Comparison of ENCODE assay signal across 8 cellular contexts in genomic region chr2:37350034-37350433, GRCh38. TPM values are rescaled to one million over a fixed set of nuclear protein-coding genes. Genes with fewer than 3 reads are reported as not detected.
DNase-seq lines count a peak whose midpoint lies in the region; ATAC-seq and TF ChIP-seq lines count a peak whose summit lies in the region.
"Had no signal": no experiment of that assay in that cellular context is flagged by ENCODE, and none has a peak within 500 bp of the region (broad histone marks: within the 10 kb centered on the region; RNA-seq: fewer than 3 reads in every experiment).

No MANE protein-coding gene starts in this region.

- no peak overlapping the region for H3K4me2 ChIP-seq in Loucy (ENCODE audit: low read depth, low read length, poor library complexity, severe bottlenecking)

- DNase-seq in activated B cell treated with CpG ODN at 0.5 μM for 24 hours = peak; percentile 54
- DNase-seq in NOMO-1 treated with dmso at 0.1 percent for 144 hours (lab: John Stamatoyannopoulos, UW; ENCODE audit: unreplicated experiment) = no peak
- no peak for DNase-seq in left ventricle myocardium inferior
- no peak for DNase-seq in midbrain (lab: John Stamatoyannopoulos, UW)
- DNase-seq: activated CD4-positive, alpha-beta T cell treated with anti-CD3 and anti-CD28 coated beads, Interleukin-2, amount 50 U/mL, for 4 hours had no signal

- peak; percentile 57 for ATAC-seq in GM19468 (IDR thresholded peaks at IDR 0.05; ENCODE audit: extremely low read depth, unreplicated experiment)
- ATAC-seq in activated B cell treated with CpG ODN at 0.5 μM for 24 hours (ENCODE audit: low read depth) = peak; percentile 88

- H3K27ac ChIP-seq in subcutaneous abdominal adipose tissue (ENCODE audit: low read depth, low read length) (peak overlapping the region; percentile 51), left ventricle myocardium inferior (replicated peaks) (no peak overlapping the region)

- H3K9me3 ChIP-seq in Loucy (ENCODE audit: insufficient read depth, low read depth, low read length) = no peaks in the 10 kb centered on the region
- H3K9me3 ChIP-seq in subcutaneous abdominal adipose tissue (ENCODE audit: control insufficient read depth in 5 of 5, low read length in 5 of 5) = no peaks in the 10 kb centered on the region
- H3K9me3 ChIP-seq in left ventricle myocardium inferior (replicated peaks) = no peaks in the 10 kb centered on the region

- H3K9me3 Mint-ChIP-seq in activated B cell treated with CpG ODN at 0.5 μM for 24 hours = no peaks in the 10 kb centered on the region

- peak overlapping the region; percentile 66 for H3K27ac Mint-ChIP-seq in activated B cell treated with CpG ODN at 0.5 μM for 24 hours

- peak overlapping the region; percentile 46 for H3K4me3 Mint-ChIP-seq in activated B cell treated with CpG ODN at 0.5 μM for 24 hours

- no peaks in the 10 kb centered on the region for H3K27me3 ChIP-seq in Loucy (ENCODE audit: insufficient read depth, low read length, poor library complexity, severe bottlenecking)
- H3K27me3 ChIP-seq in subcutaneous abdominal adipose tissue (ENCODE audit: control insufficient read depth in 5 of 5, insufficient read depth in 4 of 5, low read length in 5 of 5) = no peaks in the 10 kb centered on the region
- H3K27me3 ChIP-seq in left ventricle myocardium inferior (ENCODE audit: low read depth) = peaks cover 7% of the 10 kb centered on the region

- H3K4me1 ChIP-seq in Loucy (ENCODE audit: insufficient read depth, low read length, poor library complexity, severe bottlenecking) (peaks cover 13% of the 10 kb centered on the region), subcutaneous abdominal adipose tissue (ENCODE audit: control insufficient read depth in 5 of 5, insufficient read depth in 5 of 5, low read length in 5 of 5) (peaks cover 0 to 21% (median 13%) of the 10 kb centered on the region in 5 donors), left ventricle myocardium inferior (peaks cover 4% of the 10 kb centered on the region)

- H3K79me2 ChIP-seq in Loucy (ENCODE audit: insufficient read depth, low read length) = no peaks in the 10 kb centered on the region

- H3K9me2 ChIP-seq in Loucy (replicated peaks; ENCODE audit: low read depth, low read length) = no peaks in the 10 kb centered on the region

- intact Hi-C loops in activated B cell treated with CpG ODN at 0.5 μM for 24 hours (cut with micrococcal nuclease) = loop anchor here (1.0 kb wide), 2 partner anchors 26 to 40 kb away; no protein-coding TSS in a partner anchor
- intact Hi-C loops in left ventricle myocardium inferior (cut with micrococcal nuclease) = no loop called here

- H3K36me3 ChIP-seq in Loucy (ENCODE audit: insufficient read depth, low read length) (no peaks in the 10 kb centered on the region), subcutaneous abdominal adipose tissue (ENCODE audit: control insufficient read depth in 5 of 5, insufficient read depth in 5 of 5, low read length in 5 of 5) (no peaks in the 10 kb centered on the region), left ventricle myocardium inferior (no peaks in the 10 kb centered on the region)

- no peaks in the 10 kb centered on the region for H3F3A ChIP-seq in Loucy (ENCODE audit: low read depth)

- peak overlapping the region; percentile 9 for H2AFZ ChIP-seq in Loucy (ENCODE audit: low read length)

- no peak for TF ChIP-seq CTCF in Loucy (conservative IDR thresholded peaks at IDR 0.05; ENCODE audit: low read length)
- no peak for TF ChIP-seq CTCF in activated B cell treated with CpG ODN at 0.5 μM for 24 hours (IDR thresholded peaks at IDR 0.05)
- no peak for TF ChIP-seq CTCF in left ventricle myocardium inferior (IDR thresholded peaks at IDR 0.05; ENCODE audit: borderline replicate concordance)

- POLR2A ChIA-PET in activated B cell treated with CpG ODN at 0.5 μM for 24 hours (lab: Charles Lee) = interaction anchor here (0.6 to 3.4 kb wide), 6 partner anchors 26 to 118 kb away, joined by 3 to 27 read pairs (median 15); partner anchors contain the start of genes CEBPZ, NDUFAF7 and PRKD3

- H3K9ac ChIP-seq in Loucy (ENCODE audit: low read depth, low read length, poor library complexity, severe bottlenecking) = no peak overlapping the region
- H3K9ac ChIP-seq in subcutaneous abdominal adipose tissue (ENCODE audit: low read length in 5 of 5) = no peak overlapping the region

- H3K27me3 Mint-ChIP-seq in activated B cell treated with CpG ODN at 0.5 μM for 24 hours = peaks cover 1% of the 10 kb centered on the region

- H3K4me3 ChIP-seq in Loucy (ENCODE audit: low read length, poor library complexity, severe bottlenecking) (no peak overlapping the region), subcutaneous abdominal adipose tissue (ENCODE audit: low read depth in 1 of 5, low read length in 5 of 5) (no peak overlapping the region), left ventricle myocardium inferior (no peak overlapping the region)

- peaks cover 29% of the 10 kb centered on the region for H3K4me1 Mint-ChIP-seq in activated B cell treated with CpG ODN at 0.5 μM for 24 hours

- CTCF ChIA-PET in activated B cell treated with CpG ODN at 0.5 μM for 24 hours (lab: Charles Lee) = interaction anchor here (1.1 to 2.3 kb wide), 4 partner anchors 25 to 46 kb away, joined by 4 to 12 read pairs (median 6); no protein-coding TSS in a partner anchor

- no peaks in the 10 kb centered on the region for H3K36me3 Mint-ChIP-seq in activated B cell treated with CpG ODN at 0.5 μM for 24 hours (ENCODE audit: low read depth)

- no peaks in the 10 kb centered on the region for H4K20me1 ChIP-seq in Loucy (ENCODE audit: insufficient read depth, low read length, poor library complexity, severe bottlenecking)

RNA-seq across cellular contexts. Expression of gene QPCT, which starts 5.6 kb away (rescaled TPM):
- total RNA-seq in activated B cell treated with CpG ODN at 0.5 μM for 24 hours (1.9 and 2.1 TPM in 2 replicates), left ventricle myocardium inferior (2.0 TPM)

RNA-seq across cellular contexts. Expression of gene PRKD3, which starts 25.4 kb away (rescaled TPM):
- total RNA-seq in activated B cell treated with CpG ODN at 0.5 μM for 24 hours (73.0 and 82.5 TPM in 2 replicates), left ventricle myocardium inferior (14.8 TPM)
